20 cellular contexts compared by ENCODE assay signal in genomic region chr10:117900280-117900679, GRCh38.
"Had no signal": no experiment of that assay in that cellular context is flagged by ENCODE, and none has a peak within 500 bp of the region (broad histone marks: within the 10 kb centered on the region; RNA-seq: fewer than 3 reads in every experiment).

No MANE protein-coding gene starts in this region.

- H3K36me3 ChIP-seq: gastrocnemius medialis, ovary, stomach, thoracic aorta, transverse colon had no signal

- H3K9me3 ChIP-seq: gastrocnemius medialis, ovary, stomach, thoracic aorta, transverse colon had no signal

- H3K36me3 Mint-ChIP-seq: immature natural killer cell had no signal

- DNase-seq: effector memory CD4-positive, alpha-beta T cell; gastrocnemius medialis; immature natural killer cell; left cardiac atrium; left ventricle myocardium superior; mesendoderm; naive thymus-derived CD4-positive, alpha-beta T cell; ovary; right cardiac atrium; small intestine; stimulated activated CD4-positive, alpha-beta T cell treated with anti-CD3 and anti-CD28 coated beads, Interleukin-12 subunit alpha, Interleukin-12 subunit beta, amount 100 ng/mL, for 4 hours; stimulated activated naive CD4-positive, alpha-beta T cell; stomach; substantia nigra; transverse colon had no signal

- H3K4me1 ChIP-seq: gastrocnemius medialis, stomach, transverse colon had no signal

- H3K27ac ChIP-seq: gastrocnemius medialis, ovary, stomach, thoracic aorta, transverse colon had no signal

- H3K4me3 Mint-ChIP-seq: immature natural killer cell; naive thymus-derived CD4-positive, alpha-beta T cell had no signal

- H3K27ac Mint-ChIP-seq: immature natural killer cell; naive thymus-derived CD4-positive, alpha-beta T cell had no signal

- H3K4me1 Mint-ChIP-seq: immature natural killer cell had no signal

- ATAC-seq: esophagus mucosa; gastrocnemius medialis; left cardiac atrium; left ventricle myocardium superior; naive thymus-derived CD4-positive, alpha-beta T cell; right cardiac atrium had no signal

- FAIRE-seq: endometrium, keratinocyte, small intestine had no signal

- H3K27me3 ChIP-seq: ovary, transverse colon had no signal

- H3K4me3 ChIP-seq: gastrocnemius medialis, lung, ovary, stomach, thoracic aorta, transverse colon had no signal
